1 cellular context compared by ENCODE assay signal in the genomic region with DNA sequence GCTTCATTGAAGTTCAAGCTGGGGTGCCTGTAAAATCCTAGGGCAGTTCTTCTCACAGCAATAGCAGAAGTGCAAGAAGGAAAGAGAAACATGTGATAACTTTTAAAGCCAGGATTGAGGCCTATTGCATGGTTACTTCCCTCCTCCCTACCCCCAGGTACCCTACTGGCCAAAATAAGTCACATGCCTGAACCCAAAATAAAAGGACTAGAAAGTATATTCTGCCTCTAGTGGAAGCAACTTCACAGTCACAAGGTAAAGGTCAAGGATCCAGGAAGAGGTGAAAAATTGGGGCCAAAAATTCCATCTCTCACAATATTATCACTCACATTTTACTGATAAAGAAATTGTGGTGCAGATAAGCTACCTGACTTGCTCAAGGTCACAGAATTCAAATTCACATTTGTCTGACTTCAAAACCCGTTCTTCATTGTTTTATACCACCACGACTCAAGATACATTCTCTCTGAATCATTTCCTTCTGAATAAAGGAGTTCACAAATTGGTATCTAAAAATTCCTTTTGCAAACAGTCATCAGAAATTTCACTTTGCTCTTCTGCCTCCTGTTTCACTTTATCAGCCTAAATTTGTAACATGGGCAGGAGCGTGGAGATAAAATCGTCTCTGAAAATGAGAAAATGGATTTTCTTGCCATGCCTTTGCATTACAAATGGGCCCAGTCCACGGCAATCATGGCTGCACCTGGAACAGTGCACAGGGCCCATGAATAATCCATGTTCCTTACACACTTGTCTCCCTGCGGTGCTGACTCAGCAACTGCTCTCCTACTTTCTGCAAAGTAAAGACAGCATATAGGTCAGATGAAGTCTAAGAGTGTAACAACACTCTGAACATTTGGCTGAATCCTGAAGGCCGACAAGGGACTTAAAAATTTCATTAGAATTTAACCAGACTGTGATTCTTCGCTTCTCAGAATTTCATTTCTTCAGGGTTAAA.
TF ChIP-seq lines count a peak whose summit lies in the region.

No MANE protein-coding gene starts in this region.

TF ChIP-seq in endothelial cell of umbilical vein, 7 proteins besides CTCF, POLR2A, EP300 and RAD21:
- TF ChIP-seq GATA2 (IDR thresholded peaks at IDR 0.05; ENCODE audit: insufficient read depth, insufficient read length, low read depth, low read length) (peak; percentile 92), EZH2 (IDR thresholded peaks at IDR 0.05; ENCODE audit: borderline replicate concordance, low read depth, low read length, severe bottlenecking) (no peak), FOS (IDR thresholded peaks at IDR 0.05; ENCODE audit: borderline replicate concordance, insufficient read depth, low read length) (peak; percentile 74), JUN (IDR thresholded peaks at IDR 0.05; ENCODE audit: borderline replicate concordance, insufficient read depth, insufficient read length, low read depth) (peak; percentile 39), POLR2AphosphoS5 (IDR thresholded peaks at IDR 0.05; ENCODE audit: insufficient read depth, low read depth, low read length) (no peak), MYC (IDR thresholded peaks at IDR 0.05; ENCODE audit: low read depth, low read length) (no peak)
- TF ChIP-seq, protein P1, sequence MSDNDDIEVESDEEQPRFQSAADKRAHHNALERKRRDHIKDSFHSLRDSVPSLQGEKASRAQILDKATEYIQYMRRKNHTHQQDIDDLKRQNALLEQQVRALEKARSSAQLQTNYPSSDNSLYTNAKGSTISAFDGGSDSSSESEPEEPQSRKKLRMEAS (IDR thresholded peaks at IDR 0.05; ENCODE audit: insufficient read depth, insufficient read length): no peak
TF ChIP-seq in endothelial cell of umbilical vein: peak in this region for 3.
